Comparison of ENCODE assay signal across 8 cellular contexts in the genomic region with DNA sequence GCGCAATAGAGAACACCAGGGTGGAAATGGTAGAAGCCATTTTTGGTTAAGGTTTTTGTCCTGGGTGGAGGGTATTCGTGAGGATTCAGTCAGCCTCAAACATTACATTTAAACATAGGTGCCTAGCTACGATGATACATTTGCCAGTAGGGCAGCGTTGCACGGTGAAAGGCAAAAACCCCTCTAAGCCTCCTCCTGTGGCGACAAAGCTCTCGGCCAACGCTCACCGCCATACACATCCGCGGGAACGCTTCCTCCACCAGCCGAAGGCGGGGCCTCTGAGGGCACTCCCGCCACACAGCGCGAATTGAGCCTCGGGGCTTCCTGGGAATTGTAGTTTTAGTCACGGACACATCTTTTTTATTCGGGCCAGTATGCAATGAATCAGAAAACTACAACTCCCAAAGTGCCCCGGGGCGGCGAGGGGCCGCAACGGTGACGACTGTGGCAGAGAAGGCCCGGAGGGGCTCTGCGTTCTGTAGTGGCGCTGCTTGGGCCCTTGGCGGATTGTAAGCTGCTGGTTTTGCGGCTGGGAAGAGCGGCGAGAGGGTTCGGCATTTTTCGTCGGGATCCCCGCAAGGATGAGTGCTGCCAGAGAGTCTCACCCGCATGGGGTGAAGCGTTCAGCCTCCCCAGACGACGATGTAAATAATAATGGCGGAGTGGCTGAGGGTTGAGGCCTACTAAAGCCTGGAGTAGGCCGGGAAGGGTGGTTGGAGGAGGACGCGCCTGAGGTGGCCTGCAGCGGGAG. TPM values are rescaled to one million over a fixed set of nuclear protein-coding genes. Genes with fewer than 3 reads are reported as not detected.
DNase-seq lines count a peak whose midpoint lies in the region; ATAC-seq and TF ChIP-seq lines count a peak whose summit lies in the region.

A gene (plus strand): TSS at position 450 of the 751 bp plus-strand sequence. CDS start 132 bp downstream, at position 582.

- H3K4me3 ChIP-seq in CD8-positive, alpha-beta T cell (ENCODE audit: low read depth, low read length): peak within 1 kb of the TSS; percentile 95
- peak within 1 kb of the TSS; percentile 75 for H3K4me3 ChIP-seq in lower lobe of right lung

- no peak within 1 kb of the TSS for H3K27ac Mint-ChIP-seq in CD8-positive, alpha-beta T cell

- CTCF ChIA-PET in CD8-positive, alpha-beta T cell (lab: Charles Lee): no interaction called here

- peak; percentile 85 to 97 (median 93) for DNase-seq in CD8-positive, alpha-beta T cell
- DNase-seq in HS-27A (ENCODE audit: low read depth) (peak; percentile 90), NK-92 (lab: John Stamatoyannopoulos, UW; ENCODE audit: unreplicated experiment) (peak; percentile 75), lower lobe of right lung (peak; percentile 95)
- DNase-seq in activated CD8-positive, alpha-beta memory T cell treated with anti-CD3 and anti-CD28 coated beads for 1 hour (ENCODE audit: extremely low read depth in 1 of 2, low read depth in 1 of 2): peak; percentile 84 to 88
- DNase-seq in effector CD4-positive, alpha-beta T cell: peak; percentile 96
- peak; percentile 80 to 92 (median 91) for DNase-seq in stimulated activated CD4-positive, alpha-beta T cell treated with anti-CD3 and anti-CD28 coated beads, TNF-alpha, amount 100 ng/mL, for 24 hours (ENCODE audit: low read depth in 3 of 3)

- H3K4me1 ChIP-seq in CD8-positive, alpha-beta T cell (ENCODE audit: insufficient read depth, low read length): peaks cover 35% of the 10 kb centered on the region
- peaks cover 37% of the 10 kb centered on the region for H3K4me1 ChIP-seq in lower lobe of right lung

- H3K36me3 Mint-ChIP-seq in CD8-positive, alpha-beta T cell: peaks cover 21% of the 10 kb centered on the region

- H3K9me3 Mint-ChIP-seq in CD8-positive, alpha-beta T cell: no peaks in the 10 kb centered on the region

- intact Hi-C loops in CD8-positive, alpha-beta T cell (cut with DNase I, micrococcal nuclease): loop anchor here (1.0 to 10.0 kb wide), 8 partner anchors 339 to 1896 kb away; a partner anchor contains a TSS
- intact Hi-C loops in lower lobe of right lung (cut with DNase I): no loop called here

- no peaks in the 10 kb centered on the region for H3K27me3 Mint-ChIP-seq in CD8-positive, alpha-beta T cell (ENCODE audit: low read depth)

- peak within 1 kb of the TSS; percentile 100 for H3K27ac ChIP-seq in CD8-positive, alpha-beta T cell (ENCODE audit: low read depth, low read length)
- peak within 1 kb of the TSS; percentile 98 for H3K27ac ChIP-seq in lower lobe of right lung

- H3K4me1 Mint-ChIP-seq in CD8-positive, alpha-beta T cell (ENCODE audit: low read depth): peaks cover 25% of the 10 kb centered on the region

- POLR2A ChIA-PET in CD8-positive, alpha-beta T cell (lab: Charles Lee): interaction anchor here (1.3 to 3.3 kb wide), 6 partner anchors 10 to 339 kb away, joined by 3 to 11 read pairs (median 4); a partner anchor contains a TSS

- TF ChIP-seq CTCF in CD8-positive, alpha-beta T cell (IDR thresholded peaks at IDR 0.05): no peak
- TF ChIP-seq CTCF in lower lobe of right lung (IDR thresholded peaks at IDR 0.05): no peak

- H3K36me3 ChIP-seq in CD8-positive, alpha-beta T cell (ENCODE audit: insufficient read depth, low read length): no peaks in the 10 kb centered on the region
- H3K36me3 ChIP-seq in lower lobe of right lung: peaks cover 13% of the 10 kb centered on the region

- H3K27me3 ChIP-seq in CD8-positive, alpha-beta T cell (ENCODE audit: insufficient read depth, low read length): no peaks in the 10 kb centered on the region
- no peaks in the 10 kb centered on the region for H3K27me3 ChIP-seq in lower lobe of right lung (ENCODE audit: low read depth)

- no peaks in the 10 kb centered on the region for H3K9me3 ChIP-seq in CD8-positive, alpha-beta T cell (ENCODE audit: low read length)
- no peaks in the 10 kb centered on the region for H3K9me3 ChIP-seq in lower lobe of right lung

- H3K4me3 Mint-ChIP-seq in CD8-positive, alpha-beta T cell: peak within 1 kb of the TSS; percentile 63

- ATAC-seq in CD8-positive, alpha-beta T cell: peak; percentile 95
- ATAC-seq in GM19467 (IDR thresholded peaks at IDR 0.05; ENCODE audit: unreplicated experiment) (peak; percentile 99), lower lobe of right lung (peak; percentile 98 to 99)

RNA-seq across cellular contexts. Expression of the gene that starts here (rescaled TPM):
- 100 to 1,000 TPM; 148 to 157 TPM for total RNA-seq in CD8-positive, alpha-beta T cell
- total RNA-seq in lower lobe of right lung: 104 TPM

Comparison
In these comparisons a context has a peak if more than half of its experiments do, and no peak if none do; other contexts are left out.
1. Peak in every context shown above with its lines: DNase-seq, ATAC-seq, H3K4me3 ChIP-seq and H3K27ac ChIP-seq.